In the genomic region with DNA sequence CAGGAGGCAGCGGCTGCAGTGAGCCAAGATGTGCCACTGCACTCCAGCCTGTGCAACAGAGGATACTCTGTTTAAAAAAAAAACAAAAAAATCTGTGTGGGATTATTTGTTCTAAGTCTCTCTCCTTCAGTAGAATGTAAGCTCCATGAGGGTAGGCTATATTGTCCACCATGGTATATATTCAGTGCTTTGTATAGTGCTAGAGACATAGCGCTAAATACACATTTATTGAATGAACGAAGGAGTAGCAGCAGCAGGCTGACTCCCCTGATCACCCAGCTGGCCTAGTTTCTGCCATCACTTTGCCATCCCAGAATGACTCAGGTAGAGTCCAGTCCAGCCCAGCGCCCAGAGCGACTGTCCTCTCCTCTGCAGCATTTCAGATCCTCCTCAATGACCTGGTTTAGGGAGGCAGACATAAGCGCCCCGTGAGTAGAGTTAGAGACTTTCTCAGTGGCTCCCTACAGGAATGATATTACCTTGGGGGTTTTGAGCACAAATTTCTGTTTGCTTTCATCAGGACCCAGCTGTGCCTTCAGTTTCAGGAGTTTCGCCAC, we compare ENCODE assay signal across 1 cellular context.
TF ChIP-seq lines count a peak whose summit lies in the region.

No MANE protein-coding gene starts in this region.

TF ChIP-seq in SK-N-SH, 30 proteins besides CTCF, POLR2A, EP300 and RAD21 (continued from another document):
- TF ChIP-seq, protein P1, sequence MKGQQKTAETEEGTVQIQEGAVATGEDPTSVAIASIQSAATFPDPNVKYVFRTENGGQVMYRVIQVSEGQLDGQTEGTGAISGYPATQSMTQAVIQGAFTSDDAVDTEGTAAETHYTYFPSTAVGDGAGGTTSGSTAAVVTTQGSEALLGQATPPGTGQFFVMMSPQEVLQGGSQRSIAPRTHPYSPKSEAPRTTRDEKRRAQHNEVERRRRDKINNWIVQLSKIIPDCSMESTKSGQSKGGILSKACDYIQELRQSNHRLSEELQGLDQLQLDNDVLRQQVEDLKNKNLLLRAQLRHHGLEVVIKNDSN (IDR thresholded peaks at IDR 0.05; ENCODE audit: borderline replicate concordance, low read depth): no peak
- TF ChIP-seq SMC3 (IDR thresholded peaks at IDR 0.05; ENCODE audit: low read depth, low read length): no peak
- no peak for TF ChIP-seq EZH2phosphoT487 (IDR thresholded peaks at IDR 0.05; ENCODE audit: borderline replicate concordance, low read depth)
